ENCODE assay signal across 11 cellular contexts in genomic region chr1:27116697-27117096, GRCh38. TPM values are rescaled to one million over a fixed set of nuclear protein-coding genes. Genes with fewer than 3 reads are reported as not detected.
DNase-seq lines count a peak whose midpoint lies in the region; ATAC-seq and TF ChIP-seq lines count a peak whose summit lies in the region.
"Had no signal": no experiment of that assay in that cellular context is flagged by ENCODE, and none has a peak within 500 bp of the region (broad histone marks: within the 10 kb centered on the region; RNA-seq: fewer than 3 reads in every experiment).

No MANE protein-coding gene starts in this region.

- H3K36me3 ChIP-seq in BLaER1 treated with 17β-estradiol and CSF1 and Interleukin-3, amounts not matched to agents 10 nM and 100 nM, result peaks cover 3 to 33% (median 14%) of the 10 kb centered on the region in 11 experiments; a peak in 17 of 22 replicates
- H3K36me3 ChIP-seq in body of pancreas (replicated peaks in 1 of 2; ENCODE audit: insufficient read depth in 1 of 2, low read depth in 2 of 2) (no peaks in the 10 kb centered on the region), mesenchymal stem cell (ENCODE audit: control insufficient read depth in 1 of 2, insufficient read depth in 2 of 2, low read depth in 1 of 2, low read length in 2 of 2) (peaks cover 7 to 8% of the 10 kb centered on the region in 2 experiments)

- no peak overlapping the region for H2BK120ac ChIP-seq in mesenchymal stem cell (ENCODE audit: low read depth, low read length)

- peak overlapping the region; percentile 11 to 29 for H3K4ac ChIP-seq in mesenchymal stem cell (ENCODE audit: low read depth in 1 of 2, low read length in 2 of 2)

- peak overlapping the region in 1 of 2 experiments; percentile 74 for H3K14ac ChIP-seq in mesenchymal stem cell (ENCODE audit: low read length in 2 of 2)

- H2BK12ac ChIP-seq in mesenchymal stem cell (ENCODE audit: low read length in 2 of 2), result peak overlapping the region in 1 of 2 experiments; percentile 15

- peak overlapping the region; percentile 10 for H4K8ac ChIP-seq in mesenchymal stem cell (ENCODE audit: low read length)

- peak overlapping the region; percentile 50 to 98 (median 95); a peak in 21 of 22 replicates for H3K27ac ChIP-seq in BLaER1 treated with 17β-estradiol and CSF1 and Interleukin-3, amounts not matched to agents 10 nM and 100 nM
- peak overlapping the region in 3 of 4 donors; percentile 15 to 28 (median 27) for H3K27ac ChIP-seq in body of pancreas
- no peak overlapping the region for H3K27ac ChIP-seq in mesenchymal stem cell (ENCODE audit: low read length, poor library complexity, severe bottlenecking)

- no peak overlapping the region for H2BK5ac ChIP-seq in mesenchymal stem cell (ENCODE audit: low read depth, low read length, poor library complexity, severe bottlenecking)

- DNase-seq in KG1 (lab: John Stamatoyannopoulos, UW) (peak; percentile 27), body of pancreas (peak in 1 of 4 donors; percentile 58), mesenchymal stem cell (peak; percentile 34)
- no peak for DNase-seq in activated CD4-positive, alpha-beta T cell treated with anti-CD3 and anti-CD28 coated beads for 4 hours
- DNase-seq: NCI-H2171, retina had no signal

- peak overlapping the region in 1 of 10 experiments; percentile 25; a peak in 2 of 20 replicates for H3K4me3 ChIP-seq in BLaER1 treated with 17β-estradiol and CSF1 and Interleukin-3, amounts not matched to agents 10 nM and 100 nM
- H3K4me3 ChIP-seq in body of pancreas (no peak overlapping the region), mesenchymal stem cell (ENCODE audit: insufficient read depth in 1 of 2, low read depth in 1 of 2, low read length in 2 of 2) (no peak overlapping the region)
- H3K4me3 ChIP-seq: adrenal gland had no signal

- H4K91ac ChIP-seq in mesenchymal stem cell (ENCODE audit: low read length), result no peak overlapping the region

- peak overlapping the region; percentile 85 to 95 (median 90) for H3K4me2 ChIP-seq in BLaER1 treated with 17β-estradiol and CSF1 and Interleukin-3, amounts not matched to agents 10 nM and 100 nM
- H3K4me2 ChIP-seq in mesenchymal stem cell (ENCODE audit: low read length, poor library complexity, severe bottlenecking), result no peak overlapping the region

- no peak for TF ChIP-seq CTCF in body of pancreas (IDR thresholded peaks at IDR 0.05)

- H3K9me3 ChIP-seq in BLaER1 treated with 17β-estradiol and CSF1 and Interleukin-3, amounts not matched to agents 10 nM and 100 nM (replicated peaks in 1 of 11), result 0 out of 22 replicates have a peak, but pooled peaks cover 0 to 5% (median 0%) of the 10 kb centered on the region in 11 experiments
- no peaks in the 10 kb centered on the region for H3K9me3 ChIP-seq in body of pancreas
- no peaks in the 10 kb centered on the region for H3K9me3 ChIP-seq in mesenchymal stem cell (ENCODE audit: control insufficient read depth, low read length)
- H3K9me3 ChIP-seq: adrenal gland had no signal

- ATAC-seq in body of pancreas (no peak), GM19467 (IDR thresholded peaks at IDR 0.05; ENCODE audit: unreplicated experiment) (no peak), HG03135 (IDR thresholded peaks at IDR 0.05; ENCODE audit: unreplicated experiment) (no peak), GM21360 (IDR thresholded peaks at IDR 0.05; ENCODE audit: unreplicated experiment) (no peak)

- peak overlapping the region; percentile 52 to 60 for H3K18ac ChIP-seq in mesenchymal stem cell (ENCODE audit: low read depth in 1 of 2, low read length in 2 of 2)

- H3K27me3 ChIP-seq in BLaER1 treated with 17β-estradiol and CSF1 and Interleukin-3, amounts not matched to agents 10 nM and 100 nM, result no peaks in the 10 kb centered on the region
- H3K27me3 ChIP-seq in body of pancreas (no peaks in the 10 kb centered on the region), mesenchymal stem cell (ENCODE audit: control insufficient read depth in 1 of 2, insufficient read depth in 1 of 2, low read length in 2 of 2) (no peaks in the 10 kb centered on the region)
- H3K27me3 ChIP-seq: adrenal gland had no signal

- H3K23ac ChIP-seq in mesenchymal stem cell (ENCODE audit: low read length in 2 of 2), result no peak overlapping the region

- peaks cover 83 to 100% (median 100%) of the 10 kb centered on the region in 10 experiments for H3K4me1 ChIP-seq in BLaER1 treated with 17β-estradiol and CSF1 and Interleukin-3, amounts not matched to agents 10 nM and 100 nM
- H3K4me1 ChIP-seq in body of pancreas (peaks cover 15% of the 10 kb centered on the region), mesenchymal stem cell (ENCODE audit: control insufficient read depth, insufficient read depth, low read depth, low read length) (peaks cover 30% of the 10 kb centered on the region)

- H3K9ac ChIP-seq in BLaER1 treated with 17β-estradiol and CSF1 and Interleukin-3, amounts not matched to agents 10 nM and 100 nM, result peak overlapping the region in 10 of 11 experiments; percentile 48 to 87 (median 81); a peak in 20 of 22 replicates
- H3K9ac ChIP-seq in mesenchymal stem cell (ENCODE audit: low read length), result no peak overlapping the region

- H2AK5ac ChIP-seq in mesenchymal stem cell (ENCODE audit: low read length, severe bottlenecking), result no peak overlapping the region

- intact Hi-C loops in body of pancreas (cut with DNase I), result no loop called here

- no peaks in the 10 kb centered on the region for H4K20me1 ChIP-seq in BLaER1 treated with 17β-estradiol and CSF1 and Interleukin-3, amounts not matched to agents 10 nM and 100 nM

- H3K79me1 ChIP-seq in mesenchymal stem cell (replicated peaks; ENCODE audit: low read length, poor library complexity, severe bottlenecking), result peaks cover 39% of the 10 kb centered on the region

- TF ChIP-seq POLR2A in body of pancreas (IDR thresholded peaks at IDR 0.05), result no peak

- H2AFZ ChIP-seq in mesenchymal stem cell (ENCODE audit: low read depth, low read length), result no peak overlapping the region

- H2BK15ac ChIP-seq in mesenchymal stem cell (ENCODE audit: low read depth, poor library complexity, severe bottlenecking), result no peak overlapping the region

RNA-seq across cellular contexts. Expression of gene SLC9A1, which starts 38.2 kb away (rescaled TPM):
- 1 to 10 TPM; 6.9 to 7.8 TPM for total RNA-seq in body of pancreas
- polyA plus RNA-seq in mesenchymal stem cell (2013, experiment 1 of 2), result 37.0 TPM
- 36.1 TPM for polyA plus RNA-seq in mesenchymal stem cell (2013, experiment 2 of 2)

Comparison
In these comparisons a context has a peak if more than half of its experiments do, and no peak if none do; other contexts are left out.
1. DNase-seq: peak in KG1 (single experiment) and mesenchymal stem cell (single experiment); none in activated CD4-positive, alpha-beta T cell treated with anti-CD3 and anti-CD28 coated beads for 4 hours (0 of 2).